1 cellular context compared by ENCODE assay signal in genomic region chr6:136613477-136613876, GRCh38.
TF ChIP-seq lines count a peak whose summit lies in the region.

No MANE protein-coding gene starts in this region.

TF ChIP-seq in IMR-90, 13 proteins besides CTCF, POLR2A, EP300 and RAD21 (continued from another document):
- no peak for TF ChIP-seq RFX5 (IDR thresholded peaks at IDR 0.05; ENCODE audit: low read depth, low read length)
